ENCODE assay signal across 1 cellular context in the genomic region with DNA sequence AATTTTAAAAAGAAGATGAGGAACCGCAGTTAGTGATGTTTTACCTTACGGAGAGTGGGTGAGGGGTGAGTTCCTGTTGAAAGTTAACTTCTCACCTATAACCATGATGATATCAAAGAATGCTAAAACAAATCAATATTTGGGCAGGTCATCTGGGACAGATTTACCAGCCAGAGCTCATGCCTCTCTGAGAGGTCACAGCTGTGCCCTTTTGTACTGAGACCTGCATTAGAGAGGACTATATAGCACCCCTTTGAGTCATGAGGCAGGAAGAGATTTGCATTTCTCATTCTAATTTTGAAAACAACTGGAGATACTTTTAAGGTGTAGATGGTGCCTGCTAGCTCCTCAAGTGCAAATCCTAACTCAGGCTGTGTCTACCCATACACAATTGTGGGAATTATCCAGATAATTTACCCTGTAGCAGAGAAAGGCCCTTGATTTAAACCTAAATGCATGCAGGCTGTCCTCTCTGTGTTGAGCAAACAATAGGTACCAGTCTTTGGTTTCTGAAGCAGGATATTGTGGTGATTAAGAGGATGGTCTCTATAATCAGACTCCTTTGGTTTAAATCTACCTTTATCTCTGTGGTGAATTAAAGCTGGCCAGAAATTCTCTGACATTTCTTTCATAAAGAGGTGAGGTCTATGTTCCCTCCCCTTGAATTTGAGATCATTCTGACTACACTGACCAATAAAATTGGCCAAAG.
TF ChIP-seq lines count a peak whose summit lies in the region.

No MANE protein-coding gene starts in this region.

TF ChIP-seq in H1, 55 proteins besides CTCF, POLR2A, EP300 and RAD21:
- TF ChIP-seq NRF1 (IDR thresholded peaks at IDR 0.05; ENCODE audit: low read depth, low read length) = no peak
TF ChIP-seq in H1: peak in this region for 0.
